20 cellular contexts compared by ENCODE assay signal in the genomic region with DNA sequence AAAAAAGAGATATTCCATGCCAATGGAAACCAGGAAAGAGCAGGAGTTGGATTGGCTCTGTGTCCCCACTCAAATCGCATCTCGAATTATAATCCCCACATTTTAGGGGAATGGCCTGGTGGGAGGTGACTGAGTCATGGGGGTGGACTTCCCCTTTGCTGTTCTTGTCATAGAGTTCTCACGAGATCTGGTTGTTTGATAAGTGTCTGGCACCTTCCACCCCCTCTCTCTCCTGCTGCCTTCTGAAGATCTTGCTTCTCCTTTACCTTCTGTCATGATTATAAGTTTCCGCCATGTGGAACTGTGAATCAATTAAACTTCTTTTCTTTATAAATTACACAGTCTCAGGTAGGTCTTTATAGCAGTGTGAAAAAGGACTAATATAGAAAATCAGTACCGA.
A peak's percentile ranks its signal among the peaks of the same experiment; 100 is the strongest.
DNase-seq lines count a peak whose midpoint lies in the region; ATAC-seq and TF ChIP-seq lines count a peak whose summit lies in the region.
"Had no signal": no experiment of that assay in that cellular context is flagged by ENCODE, and none has a peak within 500 bp of the region (broad histone marks: within the 10 kb centered on the region; RNA-seq: fewer than 3 reads in every experiment).

No MANE protein-coding gene starts in this region.

- H3K4me1 Mint-ChIP-seq in endodermal cell (no peaks in the 10 kb centered on the region), MCF 10A (ENCODE audit: insufficient read depth, unreplicated experiment) (no peaks in the 10 kb centered on the region)
- H3K4me1 Mint-ChIP-seq: B cell, GM23338 had no signal

- peak; percentile 69 for DNase-seq in activated effector memory CD4-positive, alpha-beta T cell treated with anti-CD3 and anti-CD28 coated beads, Interleukin-2, amount 50 U/mL, for 16 hours
- no peak for DNase-seq in activated effector memory CD4-positive, alpha-beta T cell treated with Interleukin-2 at 50 U/mL for 16 hours
- DNase-seq in GF-D8 (lab: John Stamatoyannopoulos, UW) (peak; percentile 2), OCI-M1 (lab: John Stamatoyannopoulos, UW) (peak; percentile 36), endodermal cell (no peak), MCF 10A (ENCODE audit: unreplicated experiment) (no peak)
- DNase-seq: ACHN; CD4-positive, alpha-beta T cell; DMS79 treated with DMSO at 0.1 percent for 48 hours; NCI-H1105; NCI-H1694 treated with DMSO at 0.1 percent for 48 hours; NCI-H345; NCI-H526 treated with DMSO at 0.1 percent for 48 hours; NK-92 treated with Interleukin-12 subunit alpha and Interleukin-12 subunit beta, amount 100 ng/mL, for 24 hours had no signal

- peaks cover 28% of the 10 kb centered on the region for H3K9me3 ChIP-seq in endodermal cell (ENCODE audit: control insufficient read depth, low read length)

- intact Hi-C loops in MCF 10A (cut with micrococcal nuclease): no loop called here

- H3K27ac Mint-ChIP-seq in endodermal cell (no peak overlapping the region), MCF 10A (ENCODE audit: low read depth, unreplicated experiment) (no peak overlapping the region)
- H3K27ac Mint-ChIP-seq: B cell; CD4-positive, alpha-beta T cell; GM23338 had no signal

- H3K27ac ChIP-seq in endodermal cell (ENCODE audit: low read depth, low read length): no peak overlapping the region
- H3K27ac ChIP-seq: RWPE1 had no signal

- H3K9ac ChIP-seq in endodermal cell (ENCODE audit: extremely low read depth, low read length, poor library complexity, severe bottlenecking): no peak overlapping the region

- H3K4me3 Mint-ChIP-seq in endodermal cell (no peak overlapping the region), MCF 10A (ENCODE audit: unreplicated experiment) (no peak overlapping the region)
- H3K4me3 Mint-ChIP-seq: B cell; CD4-positive, alpha-beta T cell; GM23338 had no signal

- POLR2A ChIA-PET in MCF 10A (lab: Yijun Ruan, JAX): no interaction called here

- no TSS peak for BruUV-seq in MCF 10A (replicated peaks; lab: Mats Ljungman, UMichigan)

- H3K27me3 ChIP-seq in endodermal cell (ENCODE audit: control insufficient read depth, insufficient read depth, low read length, poor library complexity, severe bottlenecking): no peaks in the 10 kb centered on the region

- no peak for ATAC-seq in GM21825 (IDR thresholded peaks at IDR 0.05; ENCODE audit: unreplicated experiment)
- ATAC-seq in GM21717 (IDR thresholded peaks at IDR 0.05; ENCODE audit: unreplicated experiment): no peak
- ATAC-seq: GM23338 had no signal

- peaks cover 28% of the 10 kb centered on the region for H3K36me3 Mint-ChIP-seq in endodermal cell (ENCODE audit: low read depth)
- H3K36me3 Mint-ChIP-seq in MCF 10A (ENCODE audit: insufficient read depth, unreplicated experiment): peaks cover 12% of the 10 kb centered on the region

- H3K9me3 Mint-ChIP-seq in endodermal cell (peaks cover 14% of the 10 kb centered on the region), MCF 10A (ENCODE audit: unreplicated experiment) (no peaks in the 10 kb centered on the region)
- H3K9me3 Mint-ChIP-seq: GM23338 had no signal

- TF ChIP-seq CTCF in endodermal cell (conservative IDR thresholded peaks at IDR 0.05) (no peak), MCF 10A (IDR thresholded peaks at IDR 0.05; ENCODE audit: unreplicated experiment) (no peak)

- no peaks in the 10 kb centered on the region for H3K27me3 Mint-ChIP-seq in endodermal cell (ENCODE audit: insufficient read depth)
- no peaks in the 10 kb centered on the region for H3K27me3 Mint-ChIP-seq in MCF 10A (ENCODE audit: insufficient read depth, unreplicated experiment)
- H3K27me3 Mint-ChIP-seq: B cell; CD4-positive, alpha-beta T cell; IgD-negative memory B cell had no signal

- peak overlapping the region; percentile 62 for H3K4me3 ChIP-seq in endodermal cell (ENCODE audit: low read length)
- H3K4me3 ChIP-seq: GM23338 had no signal

- CTCF ChIA-PET in MCF 10A (lab: Yijun Ruan, JAX): interaction anchor here (0.9 kb wide), 1 partner anchor 371 kb away, joined by 4 read pairs; no protein-coding TSS in a partner anchor

- H3K4me1 ChIP-seq in endodermal cell (ENCODE audit: control insufficient read depth, insufficient read depth, low read length): no peaks in the 10 kb centered on the region

- H3K36me3 ChIP-seq in endodermal cell (ENCODE audit: control insufficient read depth, insufficient read depth, low read length): peaks cover 9% of the 10 kb centered on the region

- 91 to 100% methylated on average over 2 to 5 of the region's 5 CpGs for WGBS in endodermal cell (ENCODE audit: insufficient coverage in 1 of 2, insufficient read length in 1 of 2), 2 experiments

Comparison
In these comparisons a context has a peak if more than half of its experiments do, and no peak if none do; other contexts are left out.
1. DNase-seq: peak in activated effector memory CD4-positive, alpha-beta T cell treated with anti-CD3 and anti-CD28 coated beads, Interleukin-2, amount 50 U/mL, for 16 hours (single experiment), GF-D8 (single experiment) and OCI-M1 (single experiment); none in activated effector memory CD4-positive, alpha-beta T cell treated with Interleukin-2 at 50 U/mL for 16 hours (single experiment), endodermal cell (single experiment) and MCF 10A (single experiment).